Comparison of ENCODE assay signal across 30 cellular contexts in genomic region chr6:132719736-132720448, GRCh38. TPM values are rescaled to one million over a fixed set of nuclear protein-coding genes. Genes with fewer than 3 reads are reported as not detected.
DNase-seq lines count a peak whose midpoint lies in the region; ATAC-seq, FAIRE-seq and TF ChIP-seq lines count a peak whose summit lies in the region.
"Had no signal": no experiment of that assay in that cellular context is flagged by ENCODE, and none has a peak within 500 bp of the region (broad histone marks: within the 10 kb centered on the region; RNA-seq: fewer than 3 reads in every experiment).

No MANE protein-coding gene starts in this region.

- H3K27ac ChIP-seq in HepG2 (ENCODE audit: extremely low read length, insufficient read depth, low read length) (peak overlapping the region; percentile 19), osteoblast (ENCODE audit: low read depth, low read length) (no peak overlapping the region), vagina (no peak overlapping the region)
- H3K27ac ChIP-seq: BLaER1 treated with 17β-estradiol and CSF1 and Interleukin-3, amounts not matched to agents 10 nM and 100 nM; KMS-11; SJCRH30 had no signal

- H3K36me3 ChIP-seq in HepG2 (replicated peaks in 1 of 2; ENCODE audit: control insufficient read depth in 1 of 2, insufficient read depth in 2 of 2, low read length in 2 of 2) (no peaks in the 10 kb centered on the region), osteoblast (ENCODE audit: insufficient read depth, low read length) (no peaks in the 10 kb centered on the region), vagina (no peaks in the 10 kb centered on the region)
- H3K36me3 ChIP-seq: SJCRH30 had no signal

- CTCF ChIA-PET in HepG2 (lab: Yijun Ruan, JAX; ENCODE audit: low intra/inter-chr PET ratio, low total read pairs) = no interaction called here

- intact Hi-C loops in HepG2 (cut with micrococcal nuclease; ENCODE audit: unreplicated experiment) = loop anchor here (5.0 kb wide), 1 partner anchor 47 kb away; no protein-coding TSS in a partner anchor
- intact Hi-C loops in vagina (cut with DNase I) = no loop called here

- H3K9me3 ChIP-seq in HepG2 (ENCODE audit: low read length) (no peaks in the 10 kb centered on the region), osteoblast (ENCODE audit: low read depth, low read length) (no peaks in the 10 kb centered on the region), vagina (no peaks in the 10 kb centered on the region)
- H3K9me3 ChIP-seq: BLaER1 treated with 17β-estradiol and CSF1 and Interleukin-3, amounts not matched to agents 10 nM and 100 nM; SJCRH30 had no signal

- no peaks in the 10 kb centered on the region for H3K27me3 ChIP-seq in HepG2 (ENCODE audit: control insufficient read depth in 1 of 2, insufficient read depth in 2 of 2, low read length in 2 of 2)
- peaks cover 11% of the 10 kb centered on the region for H3K27me3 ChIP-seq in osteoblast (ENCODE audit: insufficient read depth, low read length)
- no peaks in the 10 kb centered on the region for H3K27me3 ChIP-seq in vagina
- H3K27me3 ChIP-seq: BLaER1 treated with 17β-estradiol and CSF1 and Interleukin-3, amounts not matched to agents 10 nM and 100 nM; SJCRH30 had no signal

- no peak for TF ChIP-seq POLR2A in HepG2 (IDR thresholded peaks at IDR 0.05; ENCODE audit: insufficient read depth in 1 of 2, low read depth in 2 of 2, low read length in 2 of 2)
- TF ChIP-seq POLR2A in vagina (IDR thresholded peaks at IDR 0.05) = no peak

- H3K4me2 ChIP-seq in HepG2 (ENCODE audit: low read depth, low read length) = peak overlapping the region; percentile 68
- no peak overlapping the region for H3K4me2 ChIP-seq in osteoblast (ENCODE audit: insufficient read depth, low read length)
- H3K4me2 ChIP-seq: BLaER1 treated with 17β-estradiol and CSF1 and Interleukin-3, amounts not matched to agents 10 nM and 100 nM; KMS-11 had no signal

- DNase-seq in ACHN = peak; percentile 45
- peak; percentile 55 for DNase-seq in HuH-7 (ENCODE audit: low spot score)
- peak; percentile 53 for DNase-seq in HepG2 (ENCODE audit: low spot score)
- peak; percentile 9 for DNase-seq in osteoblast (ENCODE audit: insufficient read length, low spot score, missing footprints)
- DNase-seq in vagina (ENCODE audit: extremely low spot score in 2 of 2) = no peak
- DNase-seq in stimulated activated naive CD4-positive, alpha-beta T cell treated with Interleukin-2 at 50 U/mL for 16 hours (lab: John Stamatoyannopoulos, UW) = no peak
- DNase-seq in NCI-H69 (lab: John Stamatoyannopoulos, UW) = no peak
- DNase-seq: AML-193; CD4-positive, alpha-beta T cell; DMS79 treated with DMSO at 0.1 percent for 48 hours; GF-D8; NCI-H1048; NCI-H1417; NCI-H1694 treated with DMSO at 0.1 percent for 48 hours; NCI-H2081; NCI-H226; NCI-H524; NCI-H774; NK-92 treated with Interleukin-12 subunit alpha and Interleukin-12 subunit beta, amount 100 ng/mL, for 24 hours; PC-3; SJCRH30 had no signal

- ATAC-seq in HepG2 = peak; percentile 85
- ATAC-seq in HG03378 (IDR thresholded peaks at IDR 0.05; ENCODE audit: unreplicated experiment) = no peak
- ATAC-seq: PC-3, SK-N-SH treated with all-trans-retinoic acid at 6 μM for 48 hours had no signal

- BruUV-seq in HepG2 (replicated peaks; lab: Mats Ljungman, UMichigan) = no TSS peak

- TF ChIP-seq RAD21 in HepG2 (CRISPR knock-in tag; IDR thresholded peaks at IDR 0.05) = no peak

- H3K4me1 ChIP-seq in HepG2 (ENCODE audit: insufficient read depth, low read length) (peaks cover 34% of the 10 kb centered on the region), osteoblast (ENCODE audit: insufficient read depth, low read length) (no peaks in the 10 kb centered on the region), vagina (no peaks in the 10 kb centered on the region)
- H3K4me1 ChIP-seq: SJCRH30 had no signal

- TF ChIP-seq EP300 in HepG2 (IDR thresholded peaks at IDR 0.05; ENCODE audit: low read depth in 2 of 2, low read length in 2 of 2) (peak in 1 of 2 experiments; percentile 69; a peak in 1 of 4 replicates), HepG2 (CRISPR knock-in tag; IDR thresholded peaks at IDR 0.05; ENCODE audit: borderline replicate concordance) (no peak)

- in situ Hi-C loops in ACHN (cut with HindIII; ENCODE audit: low pct_ligation_motif_present, low pct_unique_long_range_greater_than_20kb, low sequenced_read_pairs) (no loop called here), HepG2 (cut with HindIII; ENCODE audit: extremely low pct_ligation_motif_present, low pct_unique_long_range_greater_than_20kb) (no loop called here)

- FAIRE-seq in HepG2 (lab: Jason Lieb, UNC) = peak; percentile 59
- FAIRE-seq: GM12892, H54, HTR-8/SVneo had no signal

- TF ChIP-seq CTCF in HepG2 (CRISPR knock-in tag; IDR thresholded peaks at IDR 0.05) (no peak), osteoblast (IDR thresholded peaks at IDR 0.05; ENCODE audit: extremely low read depth, low read depth, low read length) (no peak), vagina (IDR thresholded peaks at IDR 0.05) (no peak)

- H3K79me2 ChIP-seq in HepG2 (ENCODE audit: insufficient read depth, low read length) (no peaks in the 10 kb centered on the region), osteoblast (ENCODE audit: insufficient read depth, low read length) (no peaks in the 10 kb centered on the region)

- no peak overlapping the region for H2AFZ ChIP-seq in HepG2 (ENCODE audit: low read length)
- no peak overlapping the region for H2AFZ ChIP-seq in osteoblast (ENCODE audit: low read length)

- no peaks in the 10 kb centered on the region for H4K20me1 ChIP-seq in HepG2 (ENCODE audit: insufficient read depth, low read length)
- H4K20me1 ChIP-seq in osteoblast (ENCODE audit: insufficient read depth, low read length) = no peaks in the 10 kb centered on the region
- H4K20me1 ChIP-seq: BLaER1 treated with 17β-estradiol and CSF1 and Interleukin-3, amounts not matched to agents 10 nM and 100 nM had no signal

- WGBS in HepG2 (ENCODE audit: low lambda C conversion rate) = 47% methylated on average over 10 of the region's 10 CpGs

- peak overlapping the region; percentile 14; the same call in 1 of the 2 replicates for H3K9ac ChIP-seq in HepG2 (ENCODE audit: insufficient read depth, low read depth, low read length)
- H3K9ac ChIP-seq: BLaER1 treated with 17β-estradiol and CSF1 and Interleukin-3, amounts not matched to agents 10 nM and 100 nM; KMS-11 had no signal

- H3K4me3 ChIP-seq in HepG2 (replicated peaks in 1 of 3; ENCODE audit: insufficient read depth in 1 of 3, low read depth in 2 of 3, low read length in 3 of 3) (0 out of 6 replicates have a peak overlapping the region, but pooled peaks of 1 of the 3 experiments have one; percentile 2), osteoblast (ENCODE audit: insufficient read depth, low read length) (no peak overlapping the region), vagina (no peak overlapping the region)
- H3K4me3 ChIP-seq: BLaER1 treated with 17β-estradiol and CSF1 and Interleukin-3, amounts not matched to agents 10 nM and 100 nM; SJCRH30 had no signal

- POLR2A ChIA-PET in HepG2 (lab: Yijun Ruan, JAX) = no interaction called here

RNA-seq across cellular contexts. Expression of gene VNN1, which starts 6.0 kb away (rescaled TPM):
- total RNA-seq in HepG2 (2016; rRNA removed; fragmentation: Illumina TruSeq; extraction: Trizol) (0.41 and 0.62 TPM in 2 replicates), osteoblast (under 0.01 TPM in 1 of 2 replicates, not detected in the other), vagina (2.0 TPM)
- not detected in 2 replicates for total RNA-seq in HepG2 (2016; cell fraction: cytosol; rRNA removed; fragmentation: Illumina TruSeq; extraction: Trizol; ENCODE audit: low read depth)
- total RNA-seq in HepG2 (2016; cell fraction: insoluble cytoplasmic fraction; rRNA removed; fragmentation: Illumina TruSeq; extraction: Trizol) = 0.45 and 0.61 TPM in 2 replicates
- total RNA-seq in HepG2 (2016; cell fraction: membrane; rRNA removed; fragmentation: Illumina TruSeq; extraction: Trizol) = 0.17 and 0.25 TPM in 2 replicates
- 0.65 and 0.75 TPM in 2 replicates for total RNA-seq in HepG2 (2016; cell fraction: nucleus; rRNA removed; fragmentation: Illumina TruSeq; extraction: Trizol)
- polyA plus RNA-seq in HepG2 (2011; rRNA removed) = 4.0 and 11.7 TPM in 2 replicates
- 1.6 and 9.6 TPM in 2 replicates for polyA plus RNA-seq in HepG2 (2011; cell fraction: cytosol; rRNA removed)
- polyA plus RNA-seq in HepG2 (2011; cell fraction: nucleus; rRNA removed) = 0.82 and 2.6 TPM in 2 replicates
- 17.1 and 20.8 TPM in 2 replicates for polyA plus RNA-seq in HepG2 (2012)
- polyA plus RNA-seq in HepG2 (2016; cell fraction: cytosol; fragmentation: Illumina TruSeq; extraction: Trizol; ENCODE audit: low read depth) = 0.05 TPM in 1 of 2 replicates, not detected in the other
- polyA plus RNA-seq in HepG2 (2016; cell fraction: insoluble cytoplasmic fraction; fragmentation: Illumina TruSeq; extraction: Trizol; ENCODE audit: low read depth) = 0.44 and 0.53 TPM in 2 replicates
- polyA plus RNA-seq in HepG2 (2016; cell fraction: membrane; fragmentation: Illumina TruSeq; extraction: Trizol; ENCODE audit: low read depth) = 0.08 and 0.13 TPM in 2 replicates
- polyA plus RNA-seq in HepG2 (2016; cell fraction: nucleus; fragmentation: Illumina TruSeq; extraction: Trizol; ENCODE audit: insufficient read depth, low read depth) = 1.2 and 1.5 TPM in 2 replicates
- polyA minus RNA-seq in HepG2 (2011; rRNA and poly(A)+ RNA removed; ENCODE audit: low replicate concordance) = 2.3 TPM in 1 of 2 replicates, not detected in the other
- 1.6 and 6.7 TPM in 2 replicates for polyA minus RNA-seq in HepG2 (2011; cell fraction: cytosol; rRNA and poly(A)+ RNA removed)
- polyA minus RNA-seq in HepG2 (2011; cell fraction: nucleus; rRNA and poly(A)+ RNA removed) = 1.2 and 6.0 TPM in 2 replicates
- total RNA-seq: CD4-positive, alpha-beta T cell had no signal
- polyA plus RNA-seq: IgD-negative memory B cell had no signal

RNA-seq across cellular contexts. Expression of gene VNN2, which starts 37.8 kb away (rescaled TPM):
- 0.13 and 0.15 TPM in 2 replicates for total RNA-seq in HepG2 (2016; rRNA removed; fragmentation: Illumina TruSeq; extraction: Trizol)
- not detected in 2 replicates for total RNA-seq in HepG2 (2016; cell fraction: cytosol; rRNA removed; fragmentation: Illumina TruSeq; extraction: Trizol; ENCODE audit: low read depth)
- 0.13 TPM in 1 of 2 replicates, not detected in the other for total RNA-seq in HepG2 (2016; cell fraction: insoluble cytoplasmic fraction; rRNA removed; fragmentation: Illumina TruSeq; extraction: Trizol)
- 0.22 TPM in 1 of 2 replicates, not detected in the other for total RNA-seq in HepG2 (2016; cell fraction: membrane; rRNA removed; fragmentation: Illumina TruSeq; extraction: Trizol)
- not detected in 2 replicates for total RNA-seq in HepG2 (2016; cell fraction: nucleus; rRNA removed; fragmentation: Illumina TruSeq; extraction: Trizol)
- 0.09 and 0.30 TPM in 2 replicates for polyA plus RNA-seq in HepG2 (2011; rRNA removed)
- 0.03 and 0.28 TPM in 2 replicates for polyA plus RNA-seq in HepG2 (2011; cell fraction: cytosol; rRNA removed)
- polyA plus RNA-seq in HepG2 (2011; cell fraction: nucleus; rRNA removed) = not detected in 2 replicates
- 0.76 and 1.4 TPM in 2 replicates for polyA plus RNA-seq in HepG2 (2012)
- polyA plus RNA-seq in HepG2 (2016; cell fraction: cytosol; fragmentation: Illumina TruSeq; extraction: Trizol; ENCODE audit: low read depth) = not detected in 2 replicates
- polyA plus RNA-seq in HepG2 (2016; cell fraction: insoluble cytoplasmic fraction; fragmentation: Illumina TruSeq; extraction: Trizol; ENCODE audit: low read depth) = not detected in 2 replicates
- not detected in 2 replicates for polyA plus RNA-seq in HepG2 (2016; cell fraction: membrane; fragmentation: Illumina TruSeq; extraction: Trizol; ENCODE audit: low read depth)
- polyA plus RNA-seq in HepG2 (2016; cell fraction: nucleus; fragmentation: Illumina TruSeq; extraction: Trizol; ENCODE audit: insufficient read depth, low read depth) = not detected in 2 replicates
- not detected in 2 replicates for polyA minus RNA-seq in HepG2 (2011; rRNA and poly(A)+ RNA removed; ENCODE audit: low replicate concordance)
- not detected in 2 replicates for polyA minus RNA-seq in HepG2 (2011; cell fraction: cytosol; rRNA and poly(A)+ RNA removed)
- polyA minus RNA-seq in HepG2 (2011; cell fraction: nucleus; rRNA and poly(A)+ RNA removed) = not detected in 2 replicates
- total RNA-seq in osteoblast = not detected in 2 replicates
- 1.5 TPM for total RNA-seq in vagina
- total RNA-seq: A172, PC-3 had no signal

Comparison
In these comparisons a context has a peak if more than half of its experiments do, and no peak if none do; other contexts are left out.
1. DNase-seq: peak in ACHN (single experiment), HuH-7 (single experiment), HepG2 (single experiment) and osteoblast (single experiment); none in vagina (0 of 2), stimulated activated naive CD4-positive, alpha-beta T cell treated with Interleukin-2 at 50 U/mL for 16 hours (single experiment) and NCI-H69 (single experiment).